In genomic region chr7:104976966-104977636, GRCh38 we compare ENCODE assay signal across 11 cellular contexts. TPM values are rescaled to one million over a fixed set of nuclear protein-coding genes. Genes with fewer than 3 reads are reported as not detected.
DNase-seq lines count a peak whose midpoint lies in the region; ATAC-seq and TF ChIP-seq lines count a peak whose summit lies in the region.
"Had no signal": no experiment of that assay in that cellular context is flagged by ENCODE, and none has a peak within 500 bp of the region (broad histone marks: within the 10 kb centered on the region; RNA-seq: fewer than 3 reads in every experiment).

No MANE protein-coding gene starts in this region.

- H3K9ac ChIP-seq in muscle layer of colon (ENCODE audit: low read length) = no peak overlapping the region

- CTCF ChIA-PET in A673 (lab: Charles Lee) = interaction anchor here (0.7 kb wide), 1 partner anchor 130 kb away, joined by 8 read pairs; no protein-coding TSS in a partner anchor

- no peaks in the 10 kb centered on the region for H3K9me3 ChIP-seq in heart left ventricle
- no peaks in the 10 kb centered on the region for H3K9me3 ChIP-seq in muscle layer of colon (ENCODE audit: low read length)
- no peaks in the 10 kb centered on the region for H3K9me3 ChIP-seq in upper lobe of right lung
- no peaks in the 10 kb centered on the region for H3K9me3 ChIP-seq in A673 (ENCODE audit: low read depth, low read length, poor library complexity, severe bottlenecking)
- no peaks in the 10 kb centered on the region for H3K9me3 ChIP-seq in spleen

- H3K4me3 ChIP-seq in heart left ventricle = no peak overlapping the region
- no peak overlapping the region for H3K4me3 ChIP-seq in muscle layer of colon (ENCODE audit: low read depth in 1 of 2, low read length in 2 of 2)
- no peak overlapping the region for H3K4me3 ChIP-seq in upper lobe of right lung
- H3K4me3 ChIP-seq in A673 (ENCODE audit: low read depth, low read length, poor library complexity, severe bottlenecking) = no peak overlapping the region
- no peak overlapping the region for H3K4me3 ChIP-seq in spleen

- ATAC-seq in heart left ventricle (no peak), left ventricle myocardium superior (no peak), upper lobe of right lung (no peak)

- POLR2A ChIA-PET in A673 (lab: Charles Lee; ENCODE audit: low non-redundant PET) = interaction anchor here (0.7 kb wide), 1 partner anchor 120 kb away, joined by 3 read pairs; no protein-coding TSS in a partner anchor

- TF ChIP-seq POLR2A in heart left ventricle (IDR thresholded peaks at IDR 0.05) (no peak), spleen (IDR thresholded peaks at IDR 0.05) (no peak)

- DNase-seq in heart left ventricle = no peak
- DNase-seq in left ventricle myocardium superior = no peak
- no peak for DNase-seq in upper lobe of right lung
- no peak for DNase-seq in A673 (ENCODE audit: low spot score)
- no peak for DNase-seq in C1 segment of cervical spinal cord (lab: John Stamatoyannopoulos, UW)
- no peak for DNase-seq in spleen
- DNase-seq: activated CD4-positive, alpha-beta T cell treated with anti-CD3 and anti-CD28 coated beads, Interleukin-2, amount 10 ng/mL, durations not matched to agents 7 days and 5 days; NCI-H2029 treated with DMSO at 0.1 percent for 48 hours; stimulated activated CD4-positive, alpha-beta T cell treated with anti-CD3 and anti-CD28 coated beads, Interleukin-4, amount 100 ng/mL, for 4 hours had no signal

- intact Hi-C loops in heart left ventricle (cut with DNase I) (loop anchor here in 1 of 10 donors (10.0 kb wide), 1 partner anchor 52 kb away; no protein-coding TSS in a partner anchor), left ventricle myocardium superior (cut with micrococcal nuclease) (no loop called here), upper lobe of right lung (cut with DNase I) (no loop called here), A673 (cut with micrococcal nuclease; ENCODE audit: unreplicated experiment) (no loop called here), spleen (cut with DNase I; ENCODE audit: low total_unique reads) (no loop called here)

- H3K36me3 ChIP-seq in heart left ventricle (no peaks in the 10 kb centered on the region), muscle layer of colon (ENCODE audit: insufficient read depth, low read length) (no peaks in the 10 kb centered on the region), upper lobe of right lung (no peaks in the 10 kb centered on the region), A673 (ENCODE audit: insufficient read depth, low read length, poor library complexity, severe bottlenecking) (no peaks in the 10 kb centered on the region), spleen (no peaks in the 10 kb centered on the region)

- WGBS in heart left ventricle, 4 donors = 72 to 88% (median 80%) methylated on average over 3 of the region's 3 CpGs
- 68 to 82% (median 78%) methylated on average over 3 of the region's 3 CpGs for WGBS in spleen, 5 donors

- H3K4me1 ChIP-seq in heart left ventricle = peaks cover 2 to 84% (median 66%) of the 10 kb centered on the region in 12 donors
- peaks cover 52% of the 10 kb centered on the region for H3K4me1 ChIP-seq in muscle layer of colon (ENCODE audit: insufficient read depth, low read length)
- H3K4me1 ChIP-seq in upper lobe of right lung = peaks cover 80% of the 10 kb centered on the region
- H3K4me1 ChIP-seq in A673 (ENCODE audit: insufficient read depth, low read length, poor library complexity, severe bottlenecking) = peaks cover 89% of the 10 kb centered on the region
- peaks cover 15 to 69% (median 35%) of the 10 kb centered on the region in 6 donors for H3K4me1 ChIP-seq in spleen

- no TSS peak for BruUV-seq in A673 (replicated peaks; lab: Mats Ljungman, UMichigan)

- peak overlapping the region in 10 of 12 donors; percentile 51 to 98 (median 72) for H3K27ac ChIP-seq in heart left ventricle
- H3K27ac ChIP-seq in cingulate gyrus (ENCODE audit: low read depth, low read length) = peak overlapping the region; percentile 88
- peak overlapping the region; percentile 10 for H3K27ac ChIP-seq in muscle layer of colon (ENCODE audit: low read depth, low read length)
- peak overlapping the region; percentile 68 for H3K27ac ChIP-seq in upper lobe of right lung
- no peak overlapping the region for H3K27ac ChIP-seq in A673 (ENCODE audit: low read depth, low read length, poor library complexity, severe bottlenecking)
- peak overlapping the region in 3 of 8 donors; percentile 37 to 42 (median 41) for H3K27ac ChIP-seq in spleen

- TF ChIP-seq CTCF in heart left ventricle (IDR thresholded peaks at IDR 0.05) = no peak
- no peak for TF ChIP-seq CTCF in upper lobe of right lung (IDR thresholded peaks at IDR 0.05)
- no peak for TF ChIP-seq CTCF in A673 (conservative IDR thresholded peaks at IDR 0.05; ENCODE audit: low read depth, low read length)
- no peak for TF ChIP-seq CTCF in spleen (IDR thresholded peaks at IDR 0.05 in 8 of 11, conservative IDR thresholded peaks at IDR 0.05 in 3 of 11)

- H3K27me3 ChIP-seq in heart left ventricle = no peaks in the 10 kb centered on the region
- H3K27me3 ChIP-seq in muscle layer of colon (ENCODE audit: control insufficient read depth in 1 of 2, insufficient read depth in 2 of 2, low read length in 2 of 2) = no peaks in the 10 kb centered on the region
- H3K27me3 ChIP-seq in upper lobe of right lung = no peaks in the 10 kb centered on the region
- H3K27me3 ChIP-seq in A673 (replicated peaks; ENCODE audit: insufficient read depth, low read depth, low read length, poor library complexity) = no peaks in the 10 kb centered on the region
- no peaks in the 10 kb centered on the region for H3K27me3 ChIP-seq in spleen (replicated peaks in 1 of 7)

RNA-seq across cellular contexts. Expression of gene KMT2E, which starts 36.9 kb away (rescaled TPM):
- total RNA-seq in heart left ventricle (10 to 100 TPM; 39.3 to 59.5 (median 46.7) TPM), left ventricle myocardium superior (35.9 TPM), upper lobe of right lung (97.0 TPM), A673 (2021) (63.9 and 67.2 TPM in 2 replicates), spleen (100 to 1,000 TPM; 132 to 215 (median 140) TPM)
- polyA plus RNA-seq in heart left ventricle (10 to 100 TPM; 17.0 to 20.8 TPM), spleen (10 to 100 TPM; 11.5 to 20.4 (median 14.5) TPM)
